In genomic region chr5:149345147-149345891, GRCh38 we compare ENCODE assay signal across 7 cellular contexts.
DNase-seq lines count a peak whose midpoint lies in the region; ATAC-seq and TF ChIP-seq lines count a peak whose summit lies in the region.

A gene with protein sequence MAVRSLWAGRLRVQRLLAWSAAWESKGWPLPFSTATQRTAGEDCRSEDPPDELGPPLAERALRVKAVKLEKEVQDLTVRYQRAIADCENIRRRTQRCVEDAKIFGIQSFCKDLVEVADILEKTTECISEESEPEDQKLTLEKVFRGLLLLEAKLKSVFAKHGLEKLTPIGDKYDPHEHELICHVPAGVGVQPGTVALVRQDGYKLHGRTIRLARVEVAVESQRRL (plus strand): TSS chr5:149345499. CDS start chr5:149345540, 41 bp downstream.

- DNase-seq in NCI-H2029 treated with DMSO at 0.1 percent for 48 hours (lab: John Stamatoyannopoulos, UW): peak; percentile 82
- peak; percentile 70 for DNase-seq in T-helper 9 cell
- DNase-seq in astrocyte of the hippocampus (ENCODE audit: low read depth, low spot score): peak; percentile 98
- DNase-seq in hippocampal formation (lab: John Stamatoyannopoulos, UW): peak; percentile 94 to 95
- DNase-seq in retinal pigment epithelial cell (ENCODE audit: low read depth): peak; percentile 87

- TF ChIP-seq POLR2A in GM18505 (IDR thresholded peaks at IDR 0.05; ENCODE audit: borderline replicate concordance, extremely low read depth, insufficient read depth, insufficient read length): peak; percentile 89

- H3K4me3 ChIP-seq in retinal pigment epithelial cell (ENCODE audit: low read length): peak within 1 kb of the TSS; percentile 99

- no peak for TF ChIP-seq CTCF in retinal pigment epithelial cell (conservative IDR thresholded peaks at IDR 0.05; ENCODE audit: low read depth, low read length)

- ATAC-seq in GM18505 (IDR thresholded peaks at IDR 0.05; ENCODE audit: unreplicated experiment) (peak; percentile 98), HG02970 (IDR thresholded peaks at IDR 0.05; ENCODE audit: low FRiP score, unreplicated experiment) (peak; percentile 97)

Comparison
In these comparisons a context has a peak if more than half of its experiments do, and no peak if none do; other contexts are left out.
1. Peak in every context shown above with its lines: DNase-seq, ATAC-seq and H3K4me3 ChIP-seq.